Comparison of ENCODE assay signal across 32 cellular contexts in genomic region chr11:78205691-78206090, GRCh38.
"Had no signal": no experiment of that assay in that cellular context is flagged by ENCODE, and none has a peak within 500 bp of the region (broad histone marks: within the 10 kb centered on the region; RNA-seq: fewer than 3 reads in every experiment).

No MANE protein-coding gene starts in this region.

- H3K9me3 Mint-ChIP-seq: activated CD4-positive, alpha-beta memory T cell treated with anti-CD3 and anti-CD28 coated beads, Interleukin-2, amount 10 ng/mL, durations not matched to agents 7 days and 5 days; activated naive CD4-positive, alpha-beta T cell treated with anti-CD3 and anti-CD28 coated beads for 36 hours; activated naive CD8-positive, alpha-beta T cell treated with anti-CD3 and anti-CD28 coated beads for 36 hours; IgD-negative memory B cell had no signal

- H3K27ac ChIP-seq: PC-9, RWPE1, WERI-Rb-1 had no signal

- H3K27ac Mint-ChIP-seq: activated CD4-positive, alpha-beta memory T cell treated with anti-CD3 and anti-CD28 coated beads, Interleukin-2, amount 10 ng/mL, durations not matched to agents 7 days and 5 days; activated CD8-positive, alpha-beta memory T cell treated with anti-CD3 and anti-CD28 coated beads, Interleukin-2, amount 10 ng/mL, durations not matched to agents 7 days and 5 days; activated naive CD8-positive, alpha-beta T cell treated with anti-CD3 and anti-CD28 coated beads for 36 hours had no signal

- DNase-seq: activated CD4-positive, alpha-beta memory T cell treated with anti-CD3 and anti-CD28 coated beads, Interleukin-2, amount 10 ng/mL, durations not matched to agents 7 days and 5 days; activated CD4-positive, alpha-beta T cell treated with anti-CD3 and anti-CD28 coated beads for 1 hour; activated CD4-positive, alpha-beta T cell treated with anti-CD3 and anti-CD28 coated beads for 48 hours; activated CD4-positive, CD25-positive, alpha-beta regulatory T cell; activated CD8-positive, alpha-beta memory T cell treated with anti-CD3 and anti-CD28 coated beads for 24 hours; activated CD8-positive, alpha-beta memory T cell treated with anti-CD3 and anti-CD28 coated beads, Interleukin-2, amount 10 ng/mL, durations not matched to agents 7 days and 5 days; activated CD8-positive, alpha-beta memory T cell treated with anti-CD3 and anti-CD28 coated beads, Interleukin-2, amount 50 U/mL, for 48 hours; activated gamma-delta T cell treated with Interleukin-2 at 50 U/mL for 16 hours; activated naive CD4-positive, alpha-beta T cell treated with anti-CD3 and anti-CD28 coated beads for 36 hours; activated naive CD8-positive, alpha-beta T cell treated with anti-CD3 and anti-CD28 coated beads for 36 hours; activated T-cell treated with anti-CD3 and anti-CD28 coated beads, Interleukin-2, amount 50 U/mL, for 1 hour; amniotic stem cell; caudate nucleus; Kasumi-1; KBM-7; MG63; NCI-H1048; NCI-H1436 treated with DMSO at 0.1 percent for 48 hours; NCI-H1694 treated with DMSO at 0.1 percent for 48 hours; NCI-H2029; NCI-H345; NCI-H526; NCI-H748 treated with DMSO at 0.1 percent for 48 hours; NK-92 treated with Interleukin-12 subunit alpha and Interleukin-12 subunit beta, amount 100 ng/mL, for 24 hours; PC-9; Right ventricle myocardium superior; SW 1271; T-helper 1 cell; T1000; WERI-Rb-1 had no signal

- ATAC-seq: activated CD8-positive, alpha-beta memory T cell treated with anti-CD3 and anti-CD28 coated beads, Interleukin-2, amount 10 ng/mL, durations not matched to agents 7 days and 5 days had no signal

- H3K36me3 ChIP-seq: MG63 had no signal

- H3K27me3 Mint-ChIP-seq: activated CD4-positive, alpha-beta memory T cell treated with anti-CD3 and anti-CD28 coated beads, Interleukin-2, amount 10 ng/mL, durations not matched to agents 7 days and 5 days; activated CD8-positive, alpha-beta memory T cell treated with anti-CD3 and anti-CD28 coated beads, Interleukin-2, amount 10 ng/mL, durations not matched to agents 7 days and 5 days; activated naive CD8-positive, alpha-beta T cell treated with anti-CD3 and anti-CD28 coated beads for 36 hours; IgD-negative memory B cell had no signal

- H3K27me3 ChIP-seq: MG63 had no signal

- H3K9me3 ChIP-seq: MG63 had no signal

- H3K4me3 Mint-ChIP-seq: activated CD4-positive, alpha-beta memory T cell treated with anti-CD3 and anti-CD28 coated beads, Interleukin-2, amount 10 ng/mL, durations not matched to agents 7 days and 5 days; activated CD8-positive, alpha-beta memory T cell treated with anti-CD3 and anti-CD28 coated beads, Interleukin-2, amount 10 ng/mL, durations not matched to agents 7 days and 5 days; activated naive CD4-positive, alpha-beta T cell treated with anti-CD3 and anti-CD28 coated beads for 36 hours; activated naive CD8-positive, alpha-beta T cell treated with anti-CD3 and anti-CD28 coated beads for 36 hours had no signal

- H3K4me3 ChIP-seq: MG63, PC-9 had no signal
